6 cellular contexts compared by ENCODE assay signal in the genomic region with DNA sequence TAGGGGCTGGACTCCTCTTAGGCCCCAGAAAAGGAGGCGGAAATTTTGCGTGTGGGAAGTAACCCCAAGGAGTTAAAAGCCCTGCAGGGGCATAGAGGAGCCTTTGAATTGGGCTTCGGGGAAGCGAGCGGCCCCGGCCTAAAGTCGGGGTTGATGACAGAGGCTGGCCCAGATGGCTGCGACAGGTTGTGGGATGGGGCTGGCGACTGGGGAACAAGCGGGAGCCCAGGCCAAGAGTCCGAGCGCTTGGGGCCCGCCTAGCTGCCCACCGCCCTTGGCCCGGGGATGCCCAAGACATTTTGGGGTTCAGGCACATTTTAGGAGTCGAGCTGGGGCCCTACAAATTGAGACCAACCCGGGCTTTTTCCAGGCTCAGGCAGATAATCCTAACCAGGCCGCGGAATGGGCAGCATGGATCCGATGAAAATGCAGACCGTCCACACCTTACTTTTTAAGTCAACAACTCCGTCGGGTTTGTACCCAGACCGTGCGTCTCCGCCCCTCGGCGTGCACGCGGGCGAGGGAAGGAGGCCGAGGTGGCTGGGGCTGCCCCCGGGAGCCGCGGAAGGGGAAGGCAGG. TPM values are rescaled to one million over a fixed set of nuclear protein-coding genes. Genes with fewer than 3 reads are reported as not detected.
DNase-seq lines count a peak whose midpoint lies in the region; TF ChIP-seq lines count a peak whose summit lies in the region.

No MANE protein-coding gene starts in this region.

- H3K9me3 ChIP-seq in cardiac muscle cell (ENCODE audit: low read depth), result no peaks in the 10 kb centered on the region

- H3K4me1 ChIP-seq in cardiac muscle cell (ENCODE audit: low read depth), result peaks cover 14% of the 10 kb centered on the region

- no peaks in the 10 kb centered on the region for H3K36me3 ChIP-seq in cardiac muscle cell

- peak overlapping the region; percentile 41 for H3K4me3 ChIP-seq in cardiac muscle cell

- TF ChIP-seq CTCF in cardiac muscle cell (IDR thresholded peaks at IDR 0.05; ENCODE audit: low read depth, low read length), result no peak

- DNase-seq in NCI-H524 (lab: John Stamatoyannopoulos, UW), result peak; percentile 54 to 57
- DNase-seq in NCI-H524 treated with DMSO at 0.1 percent for 48 hours (lab: John Stamatoyannopoulos, UW), result no peak
- DNase-seq in cardiac muscle cell (ENCODE audit: low read depth in 1 of 2, low spot score in 1 of 2), result no peak
- no peak for DNase-seq in NCI-H510A (lab: John Stamatoyannopoulos, UW)
- no peak for DNase-seq in NCI-H1417 treated with DMSO at 0.1 percent for 48 hours (lab: John Stamatoyannopoulos, UW)

- H3K27ac ChIP-seq in cardiac muscle cell (peak overlapping the region; percentile 98), temporal lobe (ENCODE audit: low read depth, low read length) (peak overlapping the region; percentile 98)

- no peaks in the 10 kb centered on the region for H3K27me3 ChIP-seq in cardiac muscle cell

RNA-seq across cellular contexts. Expression of gene RTKN, which starts 0.5 kb away (rescaled TPM):
- total RNA-seq in cardiac muscle cell (41.1 and 53.3 TPM in 2 replicates), temporal lobe (3.4 TPM)
- 53.3 and 61.7 TPM in 2 replicates for polyA plus RNA-seq in cardiac muscle cell

RNA-seq across cellular contexts. Expression of gene INO80B, which starts 13.7 kb away (rescaled TPM):
- total RNA-seq in cardiac muscle cell, result 23.0 and 40.9 TPM in 2 replicates
- 15.4 and 23.8 TPM in 2 replicates for polyA plus RNA-seq in cardiac muscle cell
- total RNA-seq in temporal lobe, result 6.9 TPM

RNA-seq across cellular contexts. Expression of gene WBP1, which starts 17.0 kb away (rescaled TPM):
- 168 and 174 TPM in 2 replicates for total RNA-seq in cardiac muscle cell
- 156 and 170 TPM in 2 replicates for polyA plus RNA-seq in cardiac muscle cell
- total RNA-seq in temporal lobe, result 18.4 TPM

RNA-seq across cellular contexts. Expression of gene WDR54, which starts 19.7 kb away (rescaled TPM):
- total RNA-seq in cardiac muscle cell, result 88.5 and 91.5 TPM in 2 replicates
- polyA plus RNA-seq in cardiac muscle cell, result 132 and 159 TPM in 2 replicates
- total RNA-seq in temporal lobe, result 32.9 TPM

RNA-seq across cellular contexts. Expression of gene C2orf81, which starts 19.8 kb away (rescaled TPM):
- total RNA-seq in cardiac muscle cell, result 7.6 and 9.5 TPM in 2 replicates
- 7.1 and 8.5 TPM in 2 replicates for polyA plus RNA-seq in cardiac muscle cell
- total RNA-seq in temporal lobe, result 1.2 TPM

Comparison
In these comparisons a context has a peak if more than half of its experiments do, and no peak if none do; other contexts are left out.
1. DNase-seq: peak in NCI-H524 (2 of 2); none in NCI-H524 treated with DMSO at 0.1 percent for 48 hours (single experiment), cardiac muscle cell (0 of 2), NCI-H510A (single experiment) and NCI-H1417 treated with DMSO at 0.1 percent for 48 hours (single experiment).